Comparison of ENCODE assay signal across 17 cellular contexts in the genomic region with DNA sequence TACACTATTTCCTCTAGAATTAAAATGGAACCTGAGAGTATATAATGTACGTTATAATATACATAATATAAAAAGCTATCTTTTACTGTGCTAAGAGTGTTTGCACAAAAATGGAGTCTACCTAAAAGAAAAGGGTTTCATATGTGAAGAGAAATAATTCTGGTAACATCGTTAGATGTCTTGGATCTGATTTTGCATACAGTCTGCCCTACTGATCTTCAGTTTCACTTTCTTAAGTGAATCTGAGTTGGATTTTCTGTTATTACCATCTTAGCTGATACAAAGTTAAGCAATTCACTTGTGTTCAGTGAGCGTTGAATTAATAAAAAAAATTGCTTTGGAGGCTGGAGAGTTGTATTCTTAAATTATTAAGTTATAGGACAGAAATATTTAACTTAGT.
"Had no signal": no experiment of that assay in that cellular context is flagged by ENCODE, and none has a peak within 500 bp of the region (broad histone marks: within the 10 kb centered on the region; RNA-seq: fewer than 3 reads in every experiment).

No MANE protein-coding gene starts in this region.

- ATAC-seq: naive thymus-derived CD4-positive, alpha-beta T cell; right lobe of liver had no signal

- H3K4me1 ChIP-seq: left ventricle myocardium inferior, right lobe of liver, tibial artery had no signal

- DNase-seq: activated CD4-positive, alpha-beta memory T cell treated with anti-CD3 and anti-CD28 coated beads for 36 hours; activated CD4-positive, alpha-beta T cell treated with anti-CD3 and anti-CD28 coated beads for 48 hours; activated effector memory CD4-positive, alpha-beta T cell treated with anti-CD3 and anti-CD28 coated beads, Interleukin-2, amount 50 U/mL, for 16 hours; activated naive CD4-positive, alpha-beta T cell treated with anti-CD3 and anti-CD28 coated beads, Interleukin-2, amount 10 ng/mL, durations not matched to agents 7 days and 5 days; activated T-cell treated with anti-CD3 and anti-CD28 coated beads, Interleukin-2, amount 50 U/mL, for 48 hours; cortex of kidney; effector CD4-positive, alpha-beta T cell; immature natural killer cell; left ventricle myocardium inferior; naive thymus-derived CD4-positive, alpha-beta T cell; occipital lobe; right lobe of liver; stimulated activated CD4-positive, alpha-beta T cell treated with anti-CD3 and anti-CD28 coated beads, Interleukin-1b, Interleukin-23, amount 100 ng/mL, for 48 hours; substantia nigra; tibial artery had no signal

- H3K27me3 ChIP-seq: cardiac muscle cell, right lobe of liver, tibial artery had no signal

- H3K36me3 ChIP-seq: cardiac muscle cell, left ventricle myocardium inferior, right lobe of liver, tibial artery had no signal

- H3K9me3 ChIP-seq: left ventricle myocardium inferior, right lobe of liver, tibial artery had no signal

- H3K4me3 ChIP-seq: cardiac muscle cell, left ventricle myocardium inferior, right lobe of liver, skin epidermis, tibial artery had no signal

- H3K27ac ChIP-seq: cardiac muscle cell, left ventricle myocardium inferior, right lobe of liver, skin epidermis, tibial artery had no signal
